ENCODE assay signal across 8 cellular contexts in genomic region chr16:2926660-2927646, GRCh38. TPM values are rescaled to one million over a fixed set of nuclear protein-coding genes. Genes with fewer than 3 reads are reported as not detected.
DNase-seq lines count a peak whose midpoint lies in the region; ATAC-seq and TF ChIP-seq lines count a peak whose summit lies in the region.

No MANE protein-coding gene starts in this region.

- no peaks in the 10 kb centered on the region; the same call in 1 of the 2 replicates for H4K20me1 ChIP-seq in DND-41 (ENCODE audit: insufficient read depth, low read length)

- H3K27me3 ChIP-seq in DND-41 (ENCODE audit: insufficient read depth, low read length, poor library complexity) (no peaks in the 10 kb centered on the region), lung (ENCODE audit: control insufficient read depth, insufficient read depth) (no peaks in the 10 kb centered on the region)

- peak; percentile 88 for DNase-seq in DND-41
- DNase-seq in NCI-H82 (lab: John Stamatoyannopoulos, UW): peak; percentile 96
- peak; percentile 89 to 92 for DNase-seq in activated CD4-positive, alpha-beta T cell treated with anti-CD3 and anti-CD28 coated beads, Interleukin-2, amount 50 U/mL, for 48 hours
- peak; percentile 40 to 83 for DNase-seq in dermis microvascular lymphatic vessel endothelial cell (ENCODE audit: low read depth in 2 of 2)
- DNase-seq in lung (ENCODE audit: low spot score): peak; percentile 88
- peak; percentile 70 to 88 (median 87) for DNase-seq in stimulated activated CD4-positive, alpha-beta T cell treated with anti-CD3 and anti-CD28 coated beads, TNF-alpha, amount 100 ng/mL, for 24 hours (ENCODE audit: low read depth in 3 of 3)

- H3K79me2 ChIP-seq in DND-41 (ENCODE audit: insufficient read depth, low read length): no peaks in the 10 kb centered on the region; the same call in 1 of the 2 replicates

- no peak overlapping the region; a peak in 1 of 4 replicates for H3K4me3 ChIP-seq in DND-41 (ENCODE audit: low read depth in 1 of 2, low read length in 2 of 2)
- H3K4me3 ChIP-seq in lung: no peak overlapping the region

- ATAC-seq in DND-41 (ENCODE audit: insufficient read depth, low read depth): peak; percentile 98
- ATAC-seq in HG03469 (IDR thresholded peaks at IDR 0.05; ENCODE audit: unreplicated experiment): peak; percentile 52
- peak; percentile 89 for ATAC-seq in lung (ENCODE audit: insufficient read depth, low FRiP score)
- ATAC-seq in GM19328 (IDR thresholded peaks at IDR 0.05; ENCODE audit: unreplicated experiment): no peak

- TF ChIP-seq CTCF in DND-41 (IDR thresholded peaks at IDR 0.05; ENCODE audit: borderline replicate concordance, extremely low read depth, low read length, poor library complexity, severe bottlenecking): peak; percentile 98
- peak; percentile 98 for TF ChIP-seq CTCF in lung (IDR thresholded peaks at IDR 0.05; ENCODE audit: control extremely low read depth, extremely low read depth)

- H3K9me3 ChIP-seq in DND-41 (ENCODE audit: insufficient read depth, low read length, severe bottlenecking) (no peaks in the 10 kb centered on the region), lung (ENCODE audit: control insufficient read depth in 2 of 2, insufficient read depth in 1 of 2, low read length in 1 of 2) (peaks cover 0 to 2% of the 10 kb centered on the region in 2 donors)

- H2AFZ ChIP-seq in DND-41 (ENCODE audit: low read depth, low read length): peak overlapping the region; percentile 37; the same call in 1 of the 2 replicates

- no peak overlapping the region for H3K9ac ChIP-seq in DND-41 (ENCODE audit: low read depth, low read length)

- peaks cover 35% of the 10 kb centered on the region for H3K36me3 ChIP-seq in DND-41 (ENCODE audit: insufficient read depth, low read length)
- peaks cover 0 to 28% of the 10 kb centered on the region in 2 donors for H3K36me3 ChIP-seq in lung (ENCODE audit: control insufficient read depth in 2 of 2, insufficient read depth in 2 of 2, low read length in 2 of 2)

- 20 to 22% methylated on average over 23 of the region's 23 CpGs for WGBS in lung, 2 donors

- H3K4me1 ChIP-seq in DND-41 (ENCODE audit: insufficient read depth, low read length) (peaks cover 10% of the 10 kb centered on the region), lung (ENCODE audit: control insufficient read depth in 2 of 2, insufficient read depth in 2 of 2, low read length in 2 of 2) (peaks cover 0 to 2% of the 10 kb centered on the region in 2 donors)

- peak overlapping the region; percentile 46 for H3K4me2 ChIP-seq in DND-41 (ENCODE audit: insufficient read depth, low read length)

- no peak overlapping the region for H3K27ac ChIP-seq in DND-41 (ENCODE audit: low read length)
- H3K27ac ChIP-seq in lung (ENCODE audit: low read depth in 1 of 2, low read length in 1 of 2): no peak overlapping the region

RNA-seq across cellular contexts. Expression of gene FLYWCH1, which starts 15.2 kb away (rescaled TPM):
- 19.0 and 26.6 TPM in 2 replicates for total RNA-seq in dermis microvascular lymphatic vessel endothelial cell
- 10 to 100 TPM; 15.0 to 34.3 TPM for total RNA-seq in lung
- 10 to 100 TPM; 13.3 to 27.7 TPM for polyA plus RNA-seq in lung

RNA-seq across cellular contexts. Expression of gene KREMEN2, which starts 37.1 kb away (rescaled TPM):
- not detected in 2 replicates for total RNA-seq in dermis microvascular lymphatic vessel endothelial cell
- total RNA-seq in lung: under 1 TPM in 1 of 2 donors, not detected in 1; 0.15 TPM
- under 1 TPM; 0.06 to 0.14 TPM for polyA plus RNA-seq in lung

RNA-seq across cellular contexts. Expression of gene PAQR4, which starts 42.2 kb away (rescaled TPM):
- total RNA-seq in dermis microvascular lymphatic vessel endothelial cell (4.8 and 7.4 TPM in 2 replicates), lung (10 to 100 TPM in 1 of 2 donors, 1 to 10 TPM in 1; 4.0 to 21.3 TPM)
- polyA plus RNA-seq in lung: 10 to 100 TPM; 10.6 to 15.6 TPM

RNA-seq across cellular contexts. Expression of gene FLYWCH2, which starts 43.9 kb away (rescaled TPM):
- total RNA-seq in dermis microvascular lymphatic vessel endothelial cell (31.5 and 33.1 TPM in 2 replicates), lung (10 to 100 TPM; 26.7 to 38.0 TPM)
- polyA plus RNA-seq in lung: 10 to 100 TPM; 40.4 to 40.6 TPM

RNA-seq across cellular contexts. Expression of gene PKMYT1, which starts 53.3 kb away (rescaled TPM):
- 2.5 and 3.6 TPM in 2 replicates for total RNA-seq in dermis microvascular lymphatic vessel endothelial cell
- 1 to 10 TPM; 2.9 to 5.9 TPM for total RNA-seq in lung
- polyA plus RNA-seq in lung: 1 to 10 TPM; 4.6 to 9.4 TPM
